In genomic region chr15:75625542-75626347, GRCh38 we compare ENCODE assay signal across 8 cellular contexts. TPM values are rescaled to one million over a fixed set of nuclear protein-coding genes. Genes with fewer than 3 reads are reported as not detected.
DNase-seq lines count a peak whose midpoint lies in the region; ATAC-seq and TF ChIP-seq lines count a peak whose summit lies in the region.

Gene SNUPN (minus strand): TSS chr15:75625725. CDS start chr15:75621051, 4,674 bp downstream.

- peak in 2 of 3 donors; percentile 33 to 40 for TF ChIP-seq POLR2A in spleen (IDR thresholded peaks at IDR 0.05)

- DNase-seq in NCI-H446 (lab: John Stamatoyannopoulos, UW) (peak; percentile 75 to 90), caudate nucleus (lab: John Stamatoyannopoulos, UW) (peak; percentile 27 to 94 (median 86)), immature natural killer cell (peak; percentile 89 to 91 (median 89)), spleen (peak; percentile 98)
- peak; percentile 88 to 93 (median 91) for DNase-seq in activated CD4-positive, CD25-positive, alpha-beta regulatory T cell (lab: John Stamatoyannopoulos, UW)

- H3K27ac ChIP-seq in ACC112 (ENCODE audit: low read depth, low read length): peak within 1 kb of the TSS; percentile 78
- peak within 1 kb of the TSS; percentile 98 for H3K27ac ChIP-seq in caudate nucleus (ENCODE audit: low read depth, low read length)
- H3K27ac ChIP-seq in spleen: peak within 1 kb of the TSS; percentile 92 to 97 (median 96)

- H3K4me1 ChIP-seq in ACC112 (ENCODE audit: control insufficient read depth, insufficient read depth, low read length, unreplicated experiment): peaks cover 22% of the 10 kb centered on the region
- peaks cover 1 to 61% (median 25%) of the 10 kb centered on the region in 6 donors for H3K4me1 ChIP-seq in spleen

- WGBS in spleen, 5 donors: 1 to 2% (median 1%) methylated on average over 31 to 47 of the region's 47 CpGs

- no peaks in the 10 kb centered on the region for H3K9me3 Mint-ChIP-seq in immature natural killer cell

- no peaks in the 10 kb centered on the region for H3K27me3 ChIP-seq in ACC112 (ENCODE audit: insufficient read depth, low read length)
- H3K27me3 ChIP-seq in spleen (replicated peaks in 1 of 7): no peaks in the 10 kb centered on the region

- peak; percentile 68 for ATAC-seq in GM18870 (IDR thresholded peaks at IDR 0.05; ENCODE audit: unreplicated experiment)
- ATAC-seq in HG03159 (IDR thresholded peaks at IDR 0.05; ENCODE audit: unreplicated experiment): peak; percentile 78

- H2AFZ ChIP-seq in ACC112 (ENCODE audit: low read length, unreplicated experiment): peak within 1 kb of the TSS; percentile 87

- H3K36me3 Mint-ChIP-seq in immature natural killer cell: no peaks in the 10 kb centered on the region

- peaks cover 11% of the 10 kb centered on the region for H3K79me2 ChIP-seq in ACC112 (ENCODE audit: control insufficient read depth, insufficient read depth, low read length, unreplicated experiment)

- H3K9me3 ChIP-seq in spleen: no peaks in the 10 kb centered on the region

- intact Hi-C loops in spleen (cut with DNase I; ENCODE audit: low total_unique reads): loop anchor here (10.0 kb wide), 1 partner anchor 251 kb away; no protein-coding TSS in a partner anchor

- no peaks in the 10 kb centered on the region for H3K36me3 ChIP-seq in ACC112 (ENCODE audit: insufficient read depth, low read length)
- H3K36me3 ChIP-seq in spleen: peaks cover 0 to 2% (median 0%) of the 10 kb centered on the region in 6 donors

- H3K27me3 Mint-ChIP-seq in immature natural killer cell (ENCODE audit: low read depth in 3 of 3): peaks cover 0 to 8% (median 6%) of the 10 kb centered on the region in 3 donors

- H3K4me1 Mint-ChIP-seq in immature natural killer cell: peaks cover 23% of the 10 kb centered on the region in 2 donors

- H3K27ac Mint-ChIP-seq in immature natural killer cell: peak within 1 kb of the TSS; percentile 95 to 100 (median 98)

- H3K4me3 ChIP-seq in ACC112 (ENCODE audit: low read depth, low read length) (peak within 1 kb of the TSS; percentile 84), spleen (peak within 1 kb of the TSS; percentile 74 to 98 (median 90))

- H3K4me3 Mint-ChIP-seq in immature natural killer cell: peak within 1 kb of the TSS; percentile 87 to 97 (median 92)

- peak in 1 of 11 experiments; percentile 25 for TF ChIP-seq CTCF in spleen (IDR thresholded peaks at IDR 0.05 in 8 of 11, conservative IDR thresholded peaks at IDR 0.05 in 3 of 11)

RNA-seq across cellular contexts. Expression of gene SNUPN, which starts in this region (rescaled TPM):
- polyA plus RNA-seq in immature natural killer cell (10 to 100 TPM; 21.2 to 46.0 (median 31.5) TPM), spleen (10 to 100 TPM; 16.8 to 24.7 (median 21.3) TPM)
- total RNA-seq in spleen: 10 to 100 TPM; 16.9 to 26.3 (median 22.8) TPM

Comparison
In these comparisons a context has a peak if more than half of its experiments do, and no peak if none do; other contexts are left out.
1. Peak in every context shown above with its lines: DNase-seq, ATAC-seq, H3K4me3 ChIP-seq and H3K27ac ChIP-seq.